In the genomic region with DNA sequence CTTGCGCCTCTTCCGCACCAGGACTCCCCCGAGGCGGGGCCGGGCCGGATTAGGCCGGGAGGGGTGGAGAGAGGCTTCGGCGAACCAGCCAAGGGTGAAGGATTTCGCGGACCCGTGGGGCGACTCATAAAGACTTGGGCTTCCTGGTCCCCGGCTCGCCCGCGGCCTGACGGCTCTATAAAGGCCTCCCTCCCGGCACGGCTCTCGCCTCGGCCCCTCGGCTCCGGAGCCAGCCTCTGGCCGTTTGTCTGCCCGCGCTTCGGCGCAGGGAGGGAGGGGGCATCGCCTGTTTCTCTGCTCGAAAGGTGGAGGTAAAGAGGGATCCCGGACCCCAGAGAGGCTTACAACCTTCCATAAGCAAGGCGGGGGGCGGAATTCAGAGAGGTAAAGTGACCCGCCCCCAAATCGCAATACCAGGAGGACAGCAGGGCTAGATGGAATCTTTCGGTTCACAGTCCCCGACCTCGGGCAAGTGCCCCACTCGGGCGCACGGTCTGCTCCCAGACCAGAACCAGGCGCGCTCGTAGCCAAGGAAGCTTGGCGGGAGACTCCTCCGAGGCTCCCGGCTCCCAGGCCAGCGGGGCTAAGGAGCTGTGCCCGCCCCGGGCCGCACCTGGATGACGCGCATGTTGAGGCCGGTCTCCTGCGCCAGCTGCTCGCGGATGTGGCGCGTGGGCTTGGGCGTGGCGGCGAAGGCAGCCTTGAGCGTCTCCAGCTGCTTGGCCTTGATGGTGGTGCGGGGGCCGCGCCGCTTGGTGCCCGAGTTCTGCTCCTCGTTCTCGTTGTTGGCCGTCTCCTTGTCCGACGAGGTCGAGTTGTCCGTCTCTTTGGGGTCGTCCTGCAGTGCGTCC, we compare ENCODE assay signal across 1 cellular context.
TF ChIP-seq lines count a peak whose summit lies in the region.

No MANE protein-coding gene starts in this region.

TF ChIP-seq in K562, 482 proteins besides CTCF, POLR2A, EP300 and RAD21 (continues in another document):
- no peak for TF ChIP-seq NR4A1 (CRISPR knock-in tag; IDR thresholded peaks at IDR 0.05)
- no peak for TF ChIP-seq NR4A1 (tag; IDR thresholded peaks at IDR 0.05)
- TF ChIP-seq EP400 (IDR thresholded peaks at IDR 0.05), result no peak
- TF ChIP-seq PRMT5 (CRISPR knock-in tag; IDR thresholded peaks at IDR 0.05), result no peak
- TF ChIP-seq, protein P1, sequence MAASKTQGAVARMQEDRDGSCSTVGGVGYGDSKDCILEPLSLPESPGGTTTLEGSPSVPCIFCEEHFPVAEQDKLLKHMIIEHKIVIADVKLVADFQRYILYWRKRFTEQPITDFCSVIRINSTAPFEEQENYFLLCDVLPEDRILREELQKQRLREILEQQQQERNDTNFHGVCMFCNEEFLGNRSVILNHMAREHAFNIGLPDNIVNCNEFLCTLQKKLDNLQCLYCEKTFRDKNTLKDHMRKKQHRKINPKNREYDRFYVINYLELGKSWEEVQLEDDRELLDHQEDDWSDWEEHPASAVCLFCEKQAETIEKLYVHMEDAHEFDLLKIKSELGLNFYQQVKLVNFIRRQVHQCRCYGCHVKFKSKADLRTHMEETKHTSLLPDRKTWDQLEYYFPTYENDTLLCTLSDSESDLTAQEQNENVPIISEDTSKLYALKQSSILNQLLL (CRISPR knock-in tag; IDR thresholded peaks at IDR 0.05; ENCODE audit: borderline replicate concordance), result no peak
- TF ChIP-seq SMAD3 (CRISPR knock-in tag; conservative IDR thresholded peaks at IDR 0.05), result no peak
- no peak for TF ChIP-seq SP1 (CRISPR knock-in tag; IDR thresholded peaks at IDR 0.05)
- TF ChIP-seq, protein P2, sequence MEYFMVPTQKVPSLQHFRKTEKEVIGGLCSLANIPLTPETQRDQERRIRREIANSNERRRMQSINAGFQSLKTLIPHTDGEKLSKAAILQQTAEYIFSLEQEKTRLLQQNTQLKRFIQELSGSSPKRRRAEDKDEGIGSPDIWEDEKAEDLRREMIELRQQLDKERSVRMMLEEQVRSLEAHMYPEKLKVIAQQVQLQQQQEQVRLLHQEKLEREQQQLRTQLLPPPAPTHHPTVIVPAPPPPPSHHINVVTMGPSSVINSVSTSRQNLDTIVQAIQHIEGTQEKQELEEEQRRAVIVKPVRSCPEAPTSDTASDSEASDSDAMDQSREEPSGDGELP (CRISPR knock-in tag; IDR thresholded peaks at IDR 0.05; ENCODE audit: borderline replicate concordance), result peak; percentile 81
- TF ChIP-seq, protein P3, sequence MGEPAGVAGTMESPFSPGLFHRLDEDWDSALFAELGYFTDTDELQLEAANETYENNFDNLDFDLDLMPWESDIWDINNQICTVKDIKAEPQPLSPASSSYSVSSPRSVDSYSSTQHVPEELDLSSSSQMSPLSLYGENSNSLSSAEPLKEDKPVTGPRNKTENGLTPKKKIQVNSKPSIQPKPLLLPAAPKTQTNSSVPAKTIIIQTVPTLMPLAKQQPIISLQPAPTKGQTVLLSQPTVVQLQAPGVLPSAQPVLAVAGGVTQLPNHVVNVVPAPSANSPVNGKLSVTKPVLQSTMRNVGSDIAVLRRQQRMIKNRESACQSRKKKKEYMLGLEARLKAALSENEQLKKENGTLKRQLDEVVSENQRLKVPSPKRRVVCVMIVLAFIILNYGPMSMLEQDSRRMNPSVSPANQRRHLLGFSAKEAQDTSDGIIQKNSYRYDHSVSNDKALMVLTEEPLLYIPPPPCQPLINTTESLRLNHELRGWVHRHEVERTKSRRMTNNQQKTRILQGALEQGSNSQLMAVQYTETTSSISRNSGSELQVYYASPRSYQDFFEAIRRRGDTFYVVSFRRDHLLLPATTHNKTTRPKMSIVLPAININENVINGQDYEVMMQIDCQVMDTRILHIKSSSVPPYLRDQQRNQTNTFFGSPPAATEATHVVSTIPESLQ (CRISPR knock-in tag; IDR thresholded peaks at IDR 0.05), result no peak
- no peak for TF ChIP-seq POU5F1 (IDR thresholded peaks at IDR 0.05; ENCODE audit: borderline replicate concordance, low read depth, low read length, partially characterized antibody)
- TF ChIP-seq SAP30 (IDR thresholded peaks at IDR 0.05; ENCODE audit: borderline replicate concordance, insufficient read depth, low read depth, low read length, poor library complexity, severe bottlenecking), result peak; percentile 25
- TF ChIP-seq CTBP1 (IDR thresholded peaks at IDR 0.05; ENCODE audit: borderline replicate concordance), result peak; percentile 55; the same call in 1 of the 2 replicates
- TF ChIP-seq TOE1 (IDR thresholded peaks at IDR 0.05; ENCODE audit: borderline replicate concordance), result no peak
- no peak for TF ChIP-seq TOE1 (CRISPR knock-in tag; IDR thresholded peaks at IDR 0.05; ENCODE audit: borderline replicate concordance, low read depth)
- no peak for TF ChIP-seq SIX5 (IDR thresholded peaks at IDR 0.05; ENCODE audit: borderline replicate concordance in 1 of 2, insufficient read depth in 1 of 2, low read depth in 1 of 2, low read length in 2 of 2)
- TF ChIP-seq POLR2H (tag; IDR thresholded peaks at IDR 0.05; ENCODE audit: low read depth), result no peak
- TF ChIP-seq, protein P4, sequence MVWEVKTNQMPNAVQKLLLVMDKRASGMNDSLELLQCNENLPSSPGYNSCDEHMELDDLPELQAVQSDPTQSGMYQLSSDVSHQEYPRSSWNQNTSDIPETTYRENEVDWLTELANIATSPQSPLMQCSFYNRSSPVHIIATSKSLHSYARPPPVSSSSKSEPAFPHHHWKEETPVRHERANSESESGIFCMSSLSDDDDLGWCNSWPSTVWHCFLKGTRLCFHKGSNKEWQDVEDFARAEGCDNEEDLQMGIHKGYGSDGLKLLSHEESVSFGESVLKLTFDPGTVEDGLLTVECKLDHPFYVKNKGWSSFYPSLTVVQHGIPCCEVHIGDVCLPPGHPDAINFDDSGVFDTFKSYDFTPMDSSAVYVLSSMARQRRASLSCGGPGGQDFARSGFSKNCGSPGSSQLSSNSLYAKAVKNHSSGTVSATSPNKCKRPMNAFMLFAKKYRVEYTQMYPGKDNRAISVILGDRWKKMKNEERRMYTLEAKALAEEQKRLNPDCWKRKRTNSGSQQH (CRISPR knock-in tag; IDR thresholded peaks at IDR 0.05), result no peak
- TF ChIP-seq HNRNPLL (IDR thresholded peaks at IDR 0.05; ENCODE audit: low read depth, low read length, poor library complexity, severe bottlenecking), result peak; percentile 70
- no peak for TF ChIP-seq ZNF311 (CRISPR knock-in tag; IDR thresholded peaks at IDR 0.05)
- no peak for TF ChIP-seq ADNP (tag; IDR thresholded peaks at IDR 0.05)
- no peak for TF ChIP-seq MCM2 (IDR thresholded peaks at IDR 0.05; ENCODE audit: low read depth)
- TF ChIP-seq ZNF316 (IDR thresholded peaks at IDR 0.05), result no peak
- TF ChIP-seq HCFC1 (IDR thresholded peaks at IDR 0.05; ENCODE audit: low read depth, low read length), result no peak
- TF ChIP-seq, protein P5, sequence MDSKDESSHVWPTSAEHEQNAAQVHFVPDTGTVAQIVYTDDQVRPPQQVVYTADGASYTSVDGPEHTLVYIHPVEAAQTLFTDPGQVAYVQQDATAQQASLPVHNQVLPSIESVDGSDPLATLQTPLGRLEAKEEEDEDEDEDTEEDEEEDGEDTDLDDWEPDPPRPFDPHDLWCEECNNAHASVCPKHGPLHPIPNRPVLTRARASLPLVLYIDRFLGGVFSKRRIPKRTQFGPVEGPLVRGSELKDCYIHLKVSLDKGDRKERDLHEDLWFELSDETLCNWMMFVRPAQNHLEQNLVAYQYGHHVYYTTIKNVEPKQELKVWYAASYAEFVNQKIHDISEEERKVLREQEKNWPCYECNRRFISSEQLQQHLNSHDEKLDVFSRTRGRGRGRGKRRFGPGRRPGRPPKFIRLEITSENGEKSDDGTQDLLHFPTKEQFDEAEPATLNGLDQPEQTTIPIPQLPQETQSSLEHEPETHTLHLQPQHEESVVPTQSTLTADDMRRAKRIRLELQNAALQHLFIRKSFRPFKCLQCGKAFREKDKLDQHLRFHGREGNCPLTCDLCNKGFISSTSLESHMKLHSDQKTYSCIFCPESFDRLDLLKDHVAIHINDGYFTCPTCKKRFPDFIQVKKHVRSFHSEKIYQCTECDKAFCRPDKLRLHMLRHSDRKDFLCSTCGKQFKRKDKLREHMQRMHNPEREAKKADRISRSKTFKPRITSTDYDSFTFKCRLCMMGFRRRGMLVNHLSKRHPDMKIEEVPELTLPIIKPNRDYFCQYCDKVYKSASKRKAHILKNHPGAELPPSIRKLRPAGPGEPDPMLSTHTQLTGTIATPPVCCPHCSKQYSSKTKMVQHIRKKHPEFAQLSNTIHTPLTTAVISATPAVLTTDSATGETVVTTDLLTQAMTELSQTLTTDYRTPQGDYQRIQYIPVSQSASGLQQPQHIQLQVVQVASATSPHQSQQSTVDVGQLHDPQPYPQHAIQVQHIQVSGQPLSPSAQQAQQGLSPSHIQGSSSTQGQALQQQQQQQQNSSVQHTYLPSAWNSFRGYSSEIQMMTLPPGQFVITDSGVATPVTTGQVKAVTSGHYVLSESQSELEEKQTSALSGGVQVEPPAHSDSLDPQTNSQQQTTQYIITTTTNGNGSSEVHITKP (IDR thresholded peaks at IDR 0.05; ENCODE audit: partially characterized antibody), result no peak
- no peak for TF ChIP-seq ZNF175 (CRISPR knock-in tag; IDR thresholded peaks at IDR 0.05; ENCODE audit: low read depth)
- no peak for TF ChIP-seq ZNF3 (CRISPR knock-in tag; IDR thresholded peaks at IDR 0.05)
- TF ChIP-seq CREB1 (IDR thresholded peaks at IDR 0.05), result peak; percentile 85
- peak; percentile 64; the same call in 1 of the 2 replicates for TF ChIP-seq CREB1 (CRISPR knock-in tag; IDR thresholded peaks at IDR 0.05)
- peak; percentile 35; the same call in 1 of the 2 replicates for TF ChIP-seq TCF3 (CRISPR knock-in tag; IDR thresholded peaks at IDR 0.05)
- TF ChIP-seq, protein P6, sequence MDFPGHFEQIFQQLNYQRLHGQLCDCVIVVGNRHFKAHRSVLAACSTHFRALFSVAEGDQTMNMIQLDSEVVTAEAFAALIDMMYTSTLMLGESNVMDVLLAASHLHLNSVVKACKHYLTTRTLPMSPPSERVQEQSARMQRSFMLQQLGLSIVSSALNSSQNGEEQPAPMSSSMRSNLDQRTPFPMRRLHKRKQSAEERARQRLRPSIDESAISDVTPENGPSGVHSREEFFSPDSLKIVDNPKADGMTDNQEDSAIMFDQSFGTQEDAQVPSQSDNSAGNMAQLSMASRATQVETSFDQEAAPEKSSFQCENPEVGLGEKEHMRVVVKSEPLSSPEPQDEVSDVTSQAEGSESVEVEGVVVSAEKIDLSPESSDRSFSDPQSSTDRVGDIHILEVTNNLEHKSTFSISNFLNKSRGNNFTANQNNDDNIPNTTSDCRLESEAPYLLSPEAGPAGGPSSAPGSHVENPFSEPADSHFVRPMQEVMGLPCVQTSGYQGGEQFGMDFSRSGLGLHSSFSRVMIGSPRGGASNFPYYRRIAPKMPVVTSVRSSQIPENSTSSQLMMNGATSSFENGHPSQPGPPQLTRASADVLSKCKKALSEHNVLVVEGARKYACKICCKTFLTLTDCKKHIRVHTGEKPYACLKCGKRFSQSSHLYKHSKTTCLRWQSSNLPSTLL (IDR thresholded peaks at IDR 0.05), result peak; percentile 81
- no peak for TF ChIP-seq ZBTB7A (IDR thresholded peaks at IDR 0.05; ENCODE audit: borderline replicate concordance, control insufficient read depth, low read depth, low read length)
- no peak for TF ChIP-seq SMAD2 (IDR thresholded peaks at IDR 0.05; ENCODE audit: low read depth, low read length)
- TF ChIP-seq ETV1 (tag; conservative IDR thresholded peaks at IDR 0.05; ENCODE audit: low read depth), result no peak
- TF ChIP-seq, protein P7, sequence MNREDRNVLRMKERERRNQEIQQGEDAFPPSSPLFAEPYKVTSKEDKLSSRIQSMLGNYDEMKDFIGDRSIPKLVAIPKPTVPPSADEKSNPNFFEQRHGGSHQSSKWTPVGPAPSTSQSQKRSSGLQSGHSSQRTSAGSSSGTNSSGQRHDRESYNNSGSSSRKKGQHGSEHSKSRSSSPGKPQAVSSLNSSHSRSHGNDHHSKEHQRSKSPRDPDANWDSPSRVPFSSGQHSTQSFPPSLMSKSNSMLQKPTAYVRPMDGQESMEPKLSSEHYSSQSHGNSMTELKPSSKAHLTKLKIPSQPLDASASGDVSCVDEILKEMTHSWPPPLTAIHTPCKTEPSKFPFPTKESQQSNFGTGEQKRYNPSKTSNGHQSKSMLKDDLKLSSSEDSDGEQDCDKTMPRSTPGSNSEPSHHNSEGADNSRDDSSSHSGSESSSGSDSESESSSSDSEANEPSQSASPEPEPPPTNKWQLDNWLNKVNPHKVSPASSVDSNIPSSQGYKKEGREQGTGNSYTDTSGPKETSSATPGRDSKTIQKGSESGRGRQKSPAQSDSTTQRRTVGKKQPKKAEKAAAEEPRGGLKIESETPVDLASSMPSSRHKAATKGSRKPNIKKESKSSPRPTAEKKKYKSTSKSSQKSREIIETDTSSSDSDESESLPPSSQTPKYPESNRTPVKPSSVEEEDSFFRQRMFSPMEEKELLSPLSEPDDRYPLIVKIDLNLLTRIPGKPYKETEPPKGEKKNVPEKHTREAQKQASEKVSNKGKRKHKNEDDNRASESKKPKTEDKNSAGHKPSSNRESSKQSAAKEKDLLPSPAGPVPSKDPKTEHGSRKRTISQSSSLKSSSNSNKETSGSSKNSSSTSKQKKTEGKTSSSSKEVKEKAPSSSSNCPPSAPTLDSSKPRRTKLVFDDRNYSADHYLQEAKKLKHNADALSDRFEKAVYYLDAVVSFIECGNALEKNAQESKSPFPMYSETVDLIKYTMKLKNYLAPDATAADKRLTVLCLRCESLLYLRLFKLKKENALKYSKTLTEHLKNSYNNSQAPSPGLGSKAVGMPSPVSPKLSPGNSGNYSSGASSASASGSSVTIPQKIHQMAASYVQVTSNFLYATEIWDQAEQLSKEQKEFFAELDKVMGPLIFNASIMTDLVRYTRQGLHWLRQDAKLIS (CRISPR knock-in tag; IDR thresholded peaks at IDR 0.05), result no peak
- TF ChIP-seq, protein P8, sequence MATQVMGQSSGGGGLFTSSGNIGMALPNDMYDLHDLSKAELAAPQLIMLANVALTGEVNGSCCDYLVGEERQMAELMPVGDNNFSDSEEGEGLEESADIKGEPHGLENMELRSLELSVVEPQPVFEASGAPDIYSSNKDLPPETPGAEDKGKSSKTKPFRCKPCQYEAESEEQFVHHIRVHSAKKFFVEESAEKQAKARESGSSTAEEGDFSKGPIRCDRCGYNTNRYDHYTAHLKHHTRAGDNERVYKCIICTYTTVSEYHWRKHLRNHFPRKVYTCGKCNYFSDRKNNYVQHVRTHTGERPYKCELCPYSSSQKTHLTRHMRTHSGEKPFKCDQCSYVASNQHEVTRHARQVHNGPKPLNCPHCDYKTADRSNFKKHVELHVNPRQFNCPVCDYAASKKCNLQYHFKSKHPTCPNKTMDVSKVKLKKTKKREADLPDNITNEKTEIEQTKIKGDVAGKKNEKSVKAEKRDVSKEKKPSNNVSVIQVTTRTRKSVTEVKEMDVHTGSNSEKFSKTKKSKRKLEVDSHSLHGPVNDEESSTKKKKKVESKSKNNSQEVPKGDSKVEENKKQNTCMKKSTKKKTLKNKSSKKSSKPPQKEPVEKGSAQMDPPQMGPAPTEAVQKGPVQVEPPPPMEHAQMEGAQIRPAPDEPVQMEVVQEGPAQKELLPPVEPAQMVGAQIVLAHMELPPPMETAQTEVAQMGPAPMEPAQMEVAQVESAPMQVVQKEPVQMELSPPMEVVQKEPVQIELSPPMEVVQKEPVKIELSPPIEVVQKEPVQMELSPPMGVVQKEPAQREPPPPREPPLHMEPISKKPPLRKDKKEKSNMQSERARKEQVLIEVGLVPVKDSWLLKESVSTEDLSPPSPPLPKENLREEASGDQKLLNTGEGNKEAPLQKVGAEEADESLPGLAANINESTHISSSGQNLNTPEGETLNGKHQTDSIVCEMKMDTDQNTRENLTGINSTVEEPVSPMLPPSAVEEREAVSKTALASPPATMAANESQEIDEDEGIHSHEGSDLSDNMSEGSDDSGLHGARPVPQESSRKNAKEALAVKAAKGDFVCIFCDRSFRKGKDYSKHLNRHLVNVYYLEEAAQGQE (CRISPR knock-in tag; IDR thresholded peaks at IDR 0.05; ENCODE audit: low read depth), result no peak
